ENCODE assay signal across 18 cellular contexts in the genomic region with DNA sequence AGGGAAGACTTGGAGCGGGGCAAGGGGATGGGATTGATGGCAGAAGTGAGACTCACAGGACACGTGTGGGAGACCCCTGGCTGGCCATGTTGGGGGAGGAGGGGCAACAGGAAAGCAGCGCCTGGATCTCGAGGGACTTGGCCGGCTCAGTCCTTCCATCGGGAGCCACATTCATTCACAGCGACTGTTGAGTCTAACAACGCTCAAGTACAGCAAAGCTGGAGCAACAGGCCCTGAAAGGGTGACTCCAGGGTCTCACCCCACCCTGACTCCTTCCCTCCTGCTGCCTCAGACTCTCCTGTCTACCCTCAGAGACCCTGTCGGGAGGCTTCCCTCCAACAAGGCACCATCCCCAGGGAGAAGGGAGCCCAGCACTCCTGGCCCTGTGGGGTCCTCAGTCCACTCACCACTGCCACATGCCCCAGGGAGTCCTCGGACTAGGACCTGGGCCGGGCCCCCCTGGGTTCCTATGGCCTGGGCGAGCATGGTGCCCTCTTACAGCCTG. TPM values are rescaled to one million over a fixed set of nuclear protein-coding genes. Genes with fewer than 3 reads are reported as not detected.
"Had no signal": no experiment of that assay in that cellular context is flagged by ENCODE, and none has a peak within 500 bp of the region (broad histone marks: within the 10 kb centered on the region; RNA-seq: fewer than 3 reads in every experiment).

No MANE protein-coding gene starts in this region.

- H3K4me3 ChIP-seq: body of pancreas, dorsolateral prefrontal cortex, esophagus muscularis mucosa, lung, neural progenitor cell, ovary, psoas muscle, right atrium auricular region, stomach, suprapubic skin, tibial nerve had no signal

- H3K27ac ChIP-seq: body of pancreas, dorsolateral prefrontal cortex, esophagus muscularis mucosa, neural progenitor cell, ovary, psoas muscle, right atrium auricular region, stomach, suprapubic skin, tibial nerve had no signal

- H3K9me3 ChIP-seq: body of pancreas, esophagus muscularis mucosa, ovary, psoas muscle, right atrium auricular region, stomach, suprapubic skin, tibial nerve had no signal

- H3K27me3 ChIP-seq: body of pancreas, neural progenitor cell, ovary, right atrium auricular region, tibial nerve had no signal

- H3K36me3 ChIP-seq: esophagus muscularis mucosa, neural progenitor cell, ovary, right atrium auricular region, stomach, suprapubic skin, tibial nerve had no signal

- H3K4me1 ChIP-seq: esophagus muscularis mucosa, neural progenitor cell, right atrium auricular region, suprapubic skin, tibial nerve had no signal

RNA-seq across cellular contexts. Expression of a gene that starts 14.8 kb away (rescaled TPM):
- total RNA-seq: activated CD4-positive, alpha-beta memory T cell treated with anti-CD3 and anti-CD28 coated beads, Interleukin-2, amount 10 ng/mL, durations not matched to agents 7 days and 5 days; activated CD4-positive, alpha-beta T cell treated with anti-CD3 and anti-CD28 coated beads, Interleukin-2, amount 10 ng/mL, durations not matched to agents 24 days and 14 days; body of pancreas; dorsolateral prefrontal cortex; frontal cortex; lung; psoas muscle; right atrium auricular region; skeletal muscle tissue; suprapubic skin; T-helper 2 cell treated with Interferon-gamma antibody and Interleukin-4, amounts not matched to agents 100 ng/mL and 5 ng/mL, for 36 hours; tibial nerve had no signal

RNA-seq across cellular contexts. Expression of a gene that starts 34.6 kb away (rescaled TPM):
- total RNA-seq: activated CD4-positive, alpha-beta memory T cell treated with anti-CD3 and anti-CD28 coated beads, Interleukin-2, amount 10 ng/mL, durations not matched to agents 7 days and 5 days; activated CD4-positive, alpha-beta T cell treated with anti-CD3 and anti-CD28 coated beads, Interleukin-2, amount 10 ng/mL, durations not matched to agents 24 days and 14 days; body of pancreas; esophagus muscularis mucosa; frontal cortex; mesenteric fat pad; mucosa of gallbladder; psoas muscle; right atrium auricular region; skeletal muscle tissue; stomach; suprapubic skin; T-helper 2 cell treated with Interferon-gamma antibody and Interleukin-4, amounts not matched to agents 100 ng/mL and 5 ng/mL, for 36 hours; tibial nerve had no signal

RNA-seq across cellular contexts. Expression of a gene that starts 46.4 kb away (rescaled TPM):
- total RNA-seq: activated CD4-positive, alpha-beta memory T cell treated with anti-CD3 and anti-CD28 coated beads, Interleukin-2, amount 10 ng/mL, durations not matched to agents 7 days and 5 days; right atrium auricular region had no signal
